8 cellular contexts compared by ENCODE assay signal in genomic region chr1:99970713-99971255, GRCh38. TPM values are rescaled to one million over a fixed set of nuclear protein-coding genes. Genes with fewer than 3 reads are reported as not detected.
DNase-seq lines count a peak whose midpoint lies in the region; ATAC-seq and TF ChIP-seq lines count a peak whose summit lies in the region.

No MANE protein-coding gene starts in this region.

- no peaks in the 10 kb centered on the region for H3K36me3 ChIP-seq in body of pancreas (replicated peaks in 1 of 2; ENCODE audit: insufficient read depth in 1 of 2, low read depth in 2 of 2)
- no peaks in the 10 kb centered on the region for H3K36me3 ChIP-seq in aorta (ENCODE audit: control insufficient read depth in 1 of 2, insufficient read depth in 2 of 2, low read length in 1 of 2)

- peak overlapping the region; percentile 85 to 96 for H3K4me3 ChIP-seq in body of pancreas
- H3K4me3 ChIP-seq in aorta (ENCODE audit: low read length in 2 of 2), result peak overlapping the region; percentile 30 to 94

- H3K9me3 ChIP-seq in body of pancreas (no peaks in the 10 kb centered on the region), aorta (ENCODE audit: control insufficient read depth, low read length) (no peaks in the 10 kb centered on the region)

- H3K4me3 Mint-ChIP-seq in stimulated activated naive CD8-positive, alpha-beta T cell treated with anti-CD3 and anti-CD28 coated beads, Interleukin-15, Interleukin-2, amounts not matched to agents 100 ng/mL and 50 ng/mL, for 24 hours, result peak overlapping the region; percentile 100

- H3K9me3 Mint-ChIP-seq in stimulated activated naive CD8-positive, alpha-beta T cell treated with anti-CD3 and anti-CD28 coated beads, Interleukin-15, Interleukin-2, amounts not matched to agents 100 ng/mL and 50 ng/mL, for 24 hours, result no peaks in the 10 kb centered on the region

- H3K27me3 Mint-ChIP-seq in stimulated activated naive CD8-positive, alpha-beta T cell treated with anti-CD3 and anti-CD28 coated beads, Interleukin-15, Interleukin-2, amounts not matched to agents 100 ng/mL and 50 ng/mL, for 24 hours, result no peaks in the 10 kb centered on the region

- peaks cover 30% of the 10 kb centered on the region for H3K4me1 Mint-ChIP-seq in stimulated activated naive CD8-positive, alpha-beta T cell treated with anti-CD3 and anti-CD28 coated beads, Interleukin-15, Interleukin-2, amounts not matched to agents 100 ng/mL and 50 ng/mL, for 24 hours (ENCODE audit: low read depth)

- intact Hi-C loops in body of pancreas (cut with DNase I) (no loop called here), aorta (cut with DNase I) (no loop called here)

- peaks cover 36% of the 10 kb centered on the region for H3K4me1 ChIP-seq in body of pancreas
- no peaks in the 10 kb centered on the region for H3K4me1 ChIP-seq in aorta (ENCODE audit: control insufficient read depth in 1 of 2, insufficient read depth in 2 of 2, low read length in 2 of 2)

- 35 to 42% methylated on average over 7 of the region's 7 CpGs for WGBS in body of pancreas, 2 donors
- 44 to 45% methylated on average over 7 of the region's 7 CpGs for WGBS in aorta, 2 donors

- DNase-seq in stimulated activated naive CD8-positive, alpha-beta T cell treated with anti-CD3 and anti-CD28 coated beads, Interleukin-15, Interleukin-2, amounts not matched to agents 100 U/mL and 50 U/mL, for 24 hours, result no peak
- DNase-seq in body of pancreas (peak in 2 of 4 donors; percentile 24), medulla oblongata (ENCODE audit: extremely low spot score) (peak; percentile 5), aorta (no peak), AG08395 (ENCODE audit: low spot score) (no peak), mesenteric fat pad (ENCODE audit: low spot score) (no peak)

- H3K27me3 ChIP-seq in body of pancreas (no peaks in the 10 kb centered on the region), aorta (ENCODE audit: control insufficient read depth in 1 of 2, insufficient read depth in 2 of 2, low read length in 1 of 2) (no peaks in the 10 kb centered on the region)

- no peak for ATAC-seq in stimulated activated naive CD8-positive, alpha-beta T cell treated with anti-CD3 and anti-CD28 coated beads, Interleukin-15, Interleukin-2, amounts not matched to agents 100 U/mL and 50 U/mL, for 24 hours
- ATAC-seq in body of pancreas (no peak), aorta (ENCODE audit: low FRiP score) (no peak), GM21381 (IDR thresholded peaks at IDR 0.05; ENCODE audit: unreplicated experiment) (no peak)

- H3K27ac ChIP-seq in body of pancreas, result peak overlapping the region; percentile 45 to 90 (median 78)
- no peak overlapping the region for H3K27ac ChIP-seq in aorta (ENCODE audit: low read depth in 1 of 2, low read length in 2 of 2)

- no peak for TF ChIP-seq POLR2A in body of pancreas (IDR thresholded peaks at IDR 0.05)

- no peak for TF ChIP-seq CTCF in body of pancreas (IDR thresholded peaks at IDR 0.05)

- H3K36me3 Mint-ChIP-seq in stimulated activated naive CD8-positive, alpha-beta T cell treated with anti-CD3 and anti-CD28 coated beads, Interleukin-15, Interleukin-2, amounts not matched to agents 100 ng/mL and 50 ng/mL, for 24 hours (ENCODE audit: low read depth), result peaks cover 6% of the 10 kb centered on the region

- peak overlapping the region; percentile 96 for H3K27ac Mint-ChIP-seq in stimulated activated naive CD8-positive, alpha-beta T cell treated with anti-CD3 and anti-CD28 coated beads, Interleukin-15, Interleukin-2, amounts not matched to agents 100 ng/mL and 50 ng/mL, for 24 hours

RNA-seq across cellular contexts. Expression of gene SLC35A3, which starts 1.0 kb away (rescaled TPM):
- total RNA-seq in body of pancreas, result 10 to 100 TPM; 11.5 to 26.5 TPM
- 10 to 100 TPM; 23.4 to 30.2 TPM for total RNA-seq in aorta
- polyA plus RNA-seq in aorta, result 10 to 100 TPM in 1 of 2 donors, 1 to 10 TPM in 1; 7.4 to 16.1 TPM
- 18.0 TPM for total RNA-seq in mesenteric fat pad

Comparison
In these comparisons a context has a peak if more than half of its experiments do, and no peak if none do; other contexts are left out.
1. H3K27ac ChIP-seq: peak in body of pancreas (4 of 4); none in aorta (0 of 2).